1 cellular context compared by ENCODE assay signal in the genomic region with DNA sequence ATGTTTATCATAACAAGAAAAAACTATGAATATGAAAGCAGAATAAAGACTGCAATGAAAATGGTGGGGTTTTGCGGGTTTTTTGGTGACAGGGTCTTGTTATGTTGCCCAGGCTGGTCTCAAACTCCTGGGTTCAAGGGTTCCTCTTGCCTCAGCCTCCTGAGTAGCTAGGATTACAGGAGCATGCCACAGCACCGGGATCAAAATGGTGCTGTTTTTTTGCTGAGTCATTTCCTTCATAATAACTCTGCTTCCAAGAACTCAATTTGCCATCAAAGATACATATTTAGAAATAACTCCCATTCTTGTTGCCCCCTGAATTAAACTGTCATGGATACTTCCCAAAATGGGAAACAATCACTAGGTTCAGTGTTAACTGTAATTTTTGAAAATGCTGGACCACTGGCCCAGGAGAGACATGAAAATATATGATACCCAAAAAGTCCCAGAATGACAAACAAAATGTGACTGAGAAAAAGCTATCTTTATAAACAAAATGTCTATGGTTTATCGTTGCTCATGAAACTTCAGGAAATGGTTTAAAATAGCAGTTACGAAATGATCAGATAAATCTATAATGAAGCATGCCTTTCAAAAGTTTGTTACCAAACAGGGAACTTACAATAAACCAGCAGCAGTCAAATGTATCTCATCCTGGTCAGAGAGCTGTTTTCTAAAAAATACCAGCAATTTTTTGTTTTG.
TF ChIP-seq lines count a peak whose summit lies in the region.

No MANE protein-coding gene starts in this region.

TF ChIP-seq in K562, 482 proteins besides CTCF, POLR2A, EP300 and RAD21 (continued from another document and continues in another):
- TF ChIP-seq, protein P1, sequence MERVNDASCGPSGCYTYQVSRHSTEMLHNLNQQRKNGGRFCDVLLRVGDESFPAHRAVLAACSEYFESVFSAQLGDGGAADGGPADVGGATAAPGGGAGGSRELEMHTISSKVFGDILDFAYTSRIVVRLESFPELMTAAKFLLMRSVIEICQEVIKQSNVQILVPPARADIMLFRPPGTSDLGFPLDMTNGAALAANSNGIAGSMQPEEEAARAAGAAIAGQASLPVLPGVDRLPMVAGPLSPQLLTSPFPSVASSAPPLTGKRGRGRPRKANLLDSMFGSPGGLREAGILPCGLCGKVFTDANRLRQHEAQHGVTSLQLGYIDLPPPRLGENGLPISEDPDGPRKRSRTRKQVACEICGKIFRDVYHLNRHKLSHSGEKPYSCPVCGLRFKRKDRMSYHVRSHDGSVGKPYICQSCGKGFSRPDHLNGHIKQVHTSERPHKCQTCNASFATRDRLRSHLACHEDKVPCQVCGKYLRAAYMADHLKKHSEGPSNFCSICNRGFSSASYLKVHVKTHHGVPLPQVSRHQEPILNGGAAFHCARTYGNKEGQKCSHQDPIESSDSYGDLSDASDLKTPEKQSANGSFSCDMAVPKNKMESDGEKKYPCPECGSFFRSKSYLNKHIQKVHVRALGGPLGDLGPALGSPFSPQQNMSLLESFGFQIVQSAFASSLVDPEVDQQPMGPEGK (CRISPR knock-in tag; IDR thresholded peaks at IDR 0.05; ENCODE audit: borderline replicate concordance): peak; percentile 64; the same call in 1 of the 2 replicates
- TF ChIP-seq, protein P2, sequence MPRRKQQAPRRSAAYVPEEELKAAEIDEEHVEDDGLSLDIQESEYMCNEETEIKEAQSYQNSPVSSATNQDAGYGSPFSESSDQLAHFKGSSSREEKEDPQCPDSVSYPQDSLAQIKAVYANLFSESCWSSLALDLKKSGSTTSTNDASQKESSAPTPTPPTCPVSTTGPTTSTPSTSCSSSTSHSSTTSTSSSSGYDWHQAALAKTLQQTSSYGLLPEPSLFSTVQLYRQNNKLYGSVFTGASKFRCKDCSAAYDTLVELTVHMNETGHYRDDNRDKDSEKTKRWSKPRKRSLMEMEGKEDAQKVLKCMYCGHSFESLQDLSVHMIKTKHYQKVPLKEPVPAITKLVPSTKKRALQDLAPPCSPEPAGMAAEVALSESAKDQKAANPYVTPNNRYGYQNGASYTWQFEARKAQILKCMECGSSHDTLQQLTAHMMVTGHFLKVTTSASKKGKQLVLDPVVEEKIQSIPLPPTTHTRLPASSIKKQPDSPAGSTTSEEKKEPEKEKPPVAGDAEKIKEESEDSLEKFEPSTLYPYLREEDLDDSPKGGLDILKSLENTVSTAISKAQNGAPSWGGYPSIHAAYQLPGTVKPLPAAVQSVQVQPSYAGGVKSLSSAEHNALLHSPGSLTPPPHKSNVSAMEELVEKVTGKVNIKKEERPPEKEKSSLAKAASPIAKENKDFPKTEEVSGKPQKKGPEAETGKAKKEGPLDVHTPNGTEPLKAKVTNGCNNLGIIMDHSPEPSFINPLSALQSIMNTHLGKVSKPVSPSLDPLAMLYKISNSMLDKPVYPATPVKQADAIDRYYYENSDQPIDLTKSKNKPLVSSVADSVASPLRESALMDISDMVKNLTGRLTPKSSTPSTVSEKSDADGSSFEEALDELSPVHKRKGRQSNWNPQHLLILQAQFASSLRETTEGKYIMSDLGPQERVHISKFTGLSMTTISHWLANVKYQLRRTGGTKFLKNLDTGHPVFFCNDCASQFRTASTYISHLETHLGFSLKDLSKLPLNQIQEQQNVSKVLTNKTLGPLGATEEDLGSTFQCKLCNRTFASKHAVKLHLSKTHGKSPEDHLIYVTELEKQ (CRISPR knock-in tag; IDR thresholded peaks at IDR 0.05): 0 out of 2 replicates have a peak, but pooled peaks have one; percentile 59
- no peak for TF ChIP-seq ZNF143 (CRISPR knock-in tag; IDR thresholded peaks at IDR 0.05)
- TF ChIP-seq SMARCB1 (IDR thresholded peaks at IDR 0.05; ENCODE audit: insufficient read length, low read depth): no peak
- no peak for TF ChIP-seq FOS (IDR thresholded peaks at IDR 0.05; ENCODE audit: extremely low read depth, insufficient read length)
- TF ChIP-seq, protein P3, sequence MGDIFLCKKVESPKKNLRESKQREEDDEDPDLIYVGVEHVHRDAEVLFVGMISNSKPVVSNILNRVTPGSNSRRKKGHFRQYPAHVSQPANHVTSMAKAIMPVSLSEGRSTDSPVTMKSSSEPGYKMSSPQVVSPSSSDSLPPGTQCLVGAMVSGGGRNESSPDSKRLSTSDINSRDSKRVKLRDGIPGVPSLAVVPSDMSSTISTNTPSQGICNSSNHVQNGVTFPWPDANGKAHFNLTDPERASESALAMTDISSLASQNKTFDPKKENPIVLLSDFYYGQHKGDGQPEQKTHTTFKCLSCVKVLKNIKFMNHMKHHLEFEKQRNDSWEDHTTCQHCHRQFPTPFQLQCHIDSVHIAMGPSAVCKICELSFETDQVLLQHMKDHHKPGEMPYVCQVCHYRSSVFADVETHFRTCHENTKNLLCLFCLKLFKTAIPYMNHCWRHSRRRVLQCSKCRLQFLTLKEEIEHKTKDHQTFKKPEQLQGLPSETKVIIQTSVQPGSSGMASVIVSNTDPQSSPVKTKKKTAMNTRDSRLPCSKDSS (IDR thresholded peaks at IDR 0.05; ENCODE audit: low read depth, partially characterized antibody): no peak
- TF ChIP-seq, protein P4, sequence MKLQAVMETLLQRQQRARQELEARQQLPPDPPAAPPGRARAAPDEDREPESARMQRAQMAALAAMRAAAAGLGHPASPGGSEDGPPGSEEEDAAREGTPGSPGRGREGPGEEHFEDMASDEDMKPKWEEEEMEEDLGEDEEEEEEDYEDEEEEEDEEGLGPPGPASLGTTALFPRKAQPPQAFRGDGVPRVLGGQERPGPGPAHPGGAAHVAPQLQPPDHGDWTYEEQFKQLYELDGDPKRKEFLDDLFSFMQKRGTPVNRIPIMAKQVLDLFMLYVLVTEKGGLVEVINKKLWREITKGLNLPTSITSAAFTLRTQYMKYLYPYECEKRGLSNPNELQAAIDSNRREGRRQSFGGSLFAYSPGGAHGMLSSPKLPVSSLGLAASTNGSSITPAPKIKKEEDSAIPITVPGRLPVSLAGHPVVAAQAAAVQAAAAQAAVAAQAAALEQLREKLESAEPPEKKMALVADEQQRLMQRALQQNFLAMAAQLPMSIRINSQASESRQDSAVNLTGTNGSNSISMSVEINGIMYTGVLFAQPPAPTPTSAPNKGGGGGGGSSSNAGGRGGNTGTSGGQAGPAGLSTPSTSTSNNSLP (IDR thresholded peaks at IDR 0.05; ENCODE audit: borderline replicate concordance, low read depth, low read length): peak; percentile 87
- TF ChIP-seq ZFPM2 (CRISPR knock-in tag; IDR thresholded peaks at IDR 0.05): no peak
- TF ChIP-seq, protein P5, sequence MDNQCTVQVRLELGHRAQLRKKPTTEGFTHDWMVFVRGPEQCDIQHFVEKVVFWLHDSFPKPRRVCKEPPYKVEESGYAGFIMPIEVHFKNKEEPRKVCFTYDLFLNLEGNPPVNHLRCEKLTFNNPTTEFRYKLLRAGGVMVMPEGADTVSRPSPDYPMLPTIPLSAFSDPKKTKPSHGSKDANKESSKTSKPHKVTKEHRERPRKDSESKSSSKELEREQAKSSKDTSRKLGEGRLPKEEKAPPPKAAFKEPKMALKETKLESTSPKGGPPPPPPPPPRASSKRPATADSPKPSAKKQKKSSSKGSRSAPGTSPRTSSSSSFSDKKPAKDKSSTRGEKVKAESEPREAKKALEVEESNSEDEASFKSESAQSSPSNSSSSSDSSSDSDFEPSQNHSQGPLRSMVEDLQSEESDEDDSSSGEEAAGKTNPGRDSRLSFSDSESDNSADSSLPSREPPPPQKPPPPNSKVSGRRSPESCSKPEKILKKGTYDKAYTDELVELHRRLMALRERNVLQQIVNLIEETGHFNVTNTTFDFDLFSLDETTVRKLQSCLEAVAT (IDR thresholded peaks at IDR 0.05): no peak
- no peak for TF ChIP-seq KDM5B (IDR thresholded peaks at IDR 0.05; ENCODE audit: insufficient replicate concordance, low read depth, low read length)
- TF ChIP-seq, protein P6, sequence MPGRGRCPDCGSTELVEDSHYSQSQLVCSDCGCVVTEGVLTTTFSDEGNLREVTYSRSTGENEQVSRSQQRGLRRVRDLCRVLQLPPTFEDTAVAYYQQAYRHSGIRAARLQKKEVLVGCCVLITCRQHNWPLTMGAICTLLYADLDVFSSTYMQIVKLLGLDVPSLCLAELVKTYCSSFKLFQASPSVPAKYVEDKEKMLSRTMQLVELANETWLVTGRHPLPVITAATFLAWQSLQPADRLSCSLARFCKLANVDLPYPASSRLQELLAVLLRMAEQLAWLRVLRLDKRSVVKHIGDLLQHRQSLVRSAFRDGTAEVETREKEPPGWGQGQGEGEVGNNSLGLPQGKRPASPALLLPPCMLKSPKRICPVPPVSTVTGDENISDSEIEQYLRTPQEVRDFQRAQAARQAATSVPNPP (IDR thresholded peaks at IDR 0.05; ENCODE audit: borderline replicate concordance, insufficient read depth, insufficient read length): no peak
- no peak for TF ChIP-seq HNRNPL (IDR thresholded peaks at IDR 0.05; ENCODE audit: low read depth, low read length)
- no peak for TF ChIP-seq FOXJ3 (CRISPR knock-in tag; IDR thresholded peaks at IDR 0.05)
- TF ChIP-seq, protein P7, sequence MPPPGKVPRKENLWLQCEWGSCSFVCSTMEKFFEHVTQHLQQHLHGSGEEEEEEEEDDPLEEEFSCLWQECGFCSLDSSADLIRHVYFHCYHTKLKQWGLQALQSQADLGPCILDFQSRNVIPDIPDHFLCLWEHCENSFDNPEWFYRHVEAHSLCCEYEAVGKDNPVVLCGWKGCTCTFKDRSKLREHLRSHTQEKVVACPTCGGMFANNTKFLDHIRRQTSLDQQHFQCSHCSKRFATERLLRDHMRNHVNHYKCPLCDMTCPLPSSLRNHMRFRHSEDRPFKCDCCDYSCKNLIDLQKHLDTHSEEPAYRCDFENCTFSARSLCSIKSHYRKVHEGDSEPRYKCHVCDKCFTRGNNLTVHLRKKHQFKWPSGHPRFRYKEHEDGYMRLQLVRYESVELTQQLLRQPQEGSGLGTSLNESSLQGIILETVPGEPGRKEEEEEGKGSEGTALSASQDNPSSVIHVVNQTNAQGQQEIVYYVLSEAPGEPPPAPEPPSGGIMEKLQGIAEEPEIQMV (tag; conservative IDR thresholded peaks at IDR 0.05; ENCODE audit: low read depth): no peak; the same call in 1 of the 2 replicates
- TF ChIP-seq, protein P8, sequence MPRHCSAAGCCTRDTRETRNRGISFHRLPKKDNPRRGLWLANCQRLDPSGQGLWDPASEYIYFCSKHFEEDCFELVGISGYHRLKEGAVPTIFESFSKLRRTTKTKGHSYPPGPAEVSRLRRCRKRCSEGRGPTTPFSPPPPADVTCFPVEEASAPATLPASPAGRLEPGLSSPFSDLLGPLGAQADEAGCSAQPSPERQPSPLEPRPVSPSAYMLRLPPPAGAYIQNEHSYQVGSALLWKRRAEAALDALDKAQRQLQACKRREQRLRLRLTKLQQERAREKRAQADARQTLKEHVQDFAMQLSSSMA (CRISPR knock-in tag; IDR thresholded peaks at IDR 0.05): no peak
- TF ChIP-seq, protein P9, sequence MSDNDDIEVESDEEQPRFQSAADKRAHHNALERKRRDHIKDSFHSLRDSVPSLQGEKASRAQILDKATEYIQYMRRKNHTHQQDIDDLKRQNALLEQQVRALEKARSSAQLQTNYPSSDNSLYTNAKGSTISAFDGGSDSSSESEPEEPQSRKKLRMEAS (CRISPR knock-in tag; IDR thresholded peaks at IDR 0.05): no peak
- TF ChIP-seq CBFB (CRISPR knock-in tag; IDR thresholded peaks at IDR 0.05): no peak
- peak; percentile 87 for TF ChIP-seq ARID1B (IDR thresholded peaks at IDR 0.05)
- no peak for TF ChIP-seq ZNF551 (CRISPR knock-in tag; IDR thresholded peaks at IDR 0.05)
- TF ChIP-seq SRSF7 (optimal IDR thresholded peaks at IDR 0.05; ENCODE audit: low read depth, low read length): no peak
- TF ChIP-seq, protein P10, sequence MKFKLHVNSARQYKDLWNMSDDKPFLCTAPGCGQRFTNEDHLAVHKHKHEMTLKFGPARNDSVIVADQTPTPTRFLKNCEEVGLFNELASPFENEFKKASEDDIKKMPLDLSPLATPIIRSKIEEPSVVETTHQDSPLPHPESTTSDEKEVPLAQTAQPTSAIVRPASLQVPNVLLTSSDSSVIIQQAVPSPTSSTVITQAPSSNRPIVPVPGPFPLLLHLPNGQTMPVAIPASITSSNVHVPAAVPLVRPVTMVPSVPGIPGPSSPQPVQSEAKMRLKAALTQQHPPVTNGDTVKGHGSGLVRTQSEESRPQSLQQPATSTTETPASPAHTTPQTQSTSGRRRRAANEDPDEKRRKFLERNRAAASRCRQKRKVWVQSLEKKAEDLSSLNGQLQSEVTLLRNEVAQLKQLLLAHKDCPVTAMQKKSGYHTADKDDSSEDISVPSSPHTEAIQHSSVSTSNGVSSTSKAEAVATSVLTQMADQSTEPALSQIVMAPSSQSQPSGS (CRISPR knock-in tag; IDR thresholded peaks at IDR 0.05): no peak
- TF ChIP-seq, protein P11, sequence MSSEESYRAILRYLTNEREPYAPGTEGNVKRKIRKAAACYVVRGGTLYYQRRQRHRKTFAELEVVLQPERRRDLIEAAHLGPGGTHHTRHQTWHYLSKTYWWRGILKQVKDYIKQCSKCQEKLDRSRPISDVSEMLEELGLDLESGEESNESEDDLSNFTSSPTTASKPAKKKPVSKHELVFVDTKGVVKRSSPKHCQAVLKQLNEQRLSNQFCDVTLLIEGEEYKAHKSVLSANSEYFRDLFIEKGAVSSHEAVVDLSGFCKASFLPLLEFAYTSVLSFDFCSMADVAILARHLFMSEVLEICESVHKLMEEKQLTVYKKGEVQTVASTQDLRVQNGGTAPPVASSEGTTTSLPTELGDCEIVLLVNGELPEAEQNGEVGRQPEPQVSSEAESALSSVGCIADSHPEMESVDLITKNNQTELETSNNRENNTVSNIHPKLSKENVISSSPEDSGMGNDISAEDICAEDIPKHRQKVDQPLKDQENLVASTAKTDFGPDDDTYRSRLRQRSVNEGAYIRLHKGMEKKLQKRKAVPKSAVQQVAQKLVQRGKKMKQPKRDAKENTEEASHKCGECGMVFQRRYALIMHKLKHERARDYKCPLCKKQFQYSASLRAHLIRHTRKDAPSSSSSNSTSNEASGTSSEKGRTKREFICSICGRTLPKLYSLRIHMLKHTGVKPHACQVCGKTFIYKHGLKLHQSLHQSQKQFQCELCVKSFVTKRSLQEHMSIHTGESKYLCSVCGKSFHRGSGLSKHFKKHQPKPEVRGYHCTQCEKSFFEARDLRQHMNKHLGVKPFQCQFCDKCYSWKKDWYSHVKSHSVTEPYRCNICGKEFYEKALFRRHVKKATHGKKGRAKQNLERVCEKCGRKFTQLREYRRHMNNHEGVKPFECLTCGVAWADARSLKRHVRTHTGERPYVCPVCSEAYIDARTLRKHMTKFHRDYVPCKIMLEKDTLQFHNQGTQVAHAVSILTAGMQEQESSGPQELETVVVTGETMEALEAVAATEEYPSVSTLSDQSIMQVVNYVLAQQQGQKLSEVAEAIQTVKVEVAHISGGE (CRISPR knock-in tag; IDR thresholded peaks at IDR 0.05): peak in 1 of 3 experiments; percentile 44; a peak in 1 of 6 replicates
- TF ChIP-seq ZNF3 (CRISPR knock-in tag; IDR thresholded peaks at IDR 0.05): peak; percentile 63; the same call in 1 of the 2 replicates
- TF ChIP-seq, protein P12, sequence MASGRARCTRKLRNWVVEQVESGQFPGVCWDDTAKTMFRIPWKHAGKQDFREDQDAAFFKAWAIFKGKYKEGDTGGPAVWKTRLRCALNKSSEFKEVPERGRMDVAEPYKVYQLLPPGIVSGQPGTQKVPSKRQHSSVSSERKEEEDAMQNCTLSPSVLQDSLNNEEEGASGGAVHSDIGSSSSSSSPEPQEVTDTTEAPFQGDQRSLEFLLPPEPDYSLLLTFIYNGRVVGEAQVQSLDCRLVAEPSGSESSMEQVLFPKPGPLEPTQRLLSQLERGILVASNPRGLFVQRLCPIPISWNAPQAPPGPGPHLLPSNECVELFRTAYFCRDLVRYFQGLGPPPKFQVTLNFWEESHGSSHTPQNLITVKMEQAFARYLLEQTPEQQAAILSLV (tag; IDR thresholded peaks at IDR 0.05): no peak
- no peak for TF ChIP-seq SNRNP70 (optimal IDR thresholded peaks at IDR 0.05; ENCODE audit: low read depth, low read length)
- no peak for TF ChIP-seq ZBTB17 (CRISPR knock-in tag; IDR thresholded peaks at IDR 0.05)
- no peak for TF ChIP-seq ETV6 (IDR thresholded peaks at IDR 0.05; ENCODE audit: borderline replicate concordance in 1 of 2, low read depth in 2 of 2, low read length in 1 of 2)
- no peak for TF ChIP-seq ETV6 (CRISPR knock-in tag; IDR thresholded peaks at IDR 0.05; ENCODE audit: borderline replicate concordance)
